1 cellular context compared by ENCODE assay signal in the genomic region with DNA sequence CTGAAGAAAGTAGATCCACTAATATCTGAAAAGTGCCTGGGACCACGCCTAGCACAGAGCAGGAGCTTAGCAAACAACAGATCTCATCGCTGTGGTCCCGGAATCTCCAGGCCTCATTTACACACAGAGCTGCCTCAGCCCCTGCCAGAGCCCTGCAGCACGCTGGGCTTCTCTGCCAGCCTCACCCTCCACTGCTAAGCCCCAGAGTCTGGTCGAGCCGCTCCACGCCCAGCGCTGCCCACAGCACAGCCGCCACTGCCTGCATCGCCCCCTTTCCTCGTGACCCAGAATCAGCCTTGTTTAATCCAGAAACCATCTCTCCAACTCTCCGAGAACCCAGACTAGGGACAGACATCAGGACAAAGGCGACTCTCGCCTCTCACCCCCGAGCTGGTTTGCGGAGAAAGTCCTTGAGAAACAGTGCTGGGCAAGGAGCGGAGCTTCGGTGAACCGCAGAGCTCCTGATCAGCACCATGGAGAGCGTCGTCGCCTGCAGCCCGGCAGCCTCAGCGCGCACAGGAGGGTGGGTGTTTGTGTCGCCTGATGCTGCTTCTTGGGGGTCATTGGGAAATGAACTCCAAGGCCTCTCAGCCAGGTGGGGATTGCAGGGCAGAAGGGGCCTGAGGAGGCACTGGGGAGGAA.
A peak's percentile ranks its signal among the peaks of the same experiment; 100 is the strongest.
TF ChIP-seq lines count a peak whose summit lies in the region.

No MANE protein-coding gene starts in this region.

TF ChIP-seq in SK-N-SH, 30 proteins besides CTCF, POLR2A, EP300 and RAD21:
- TF ChIP-seq, protein P1, sequence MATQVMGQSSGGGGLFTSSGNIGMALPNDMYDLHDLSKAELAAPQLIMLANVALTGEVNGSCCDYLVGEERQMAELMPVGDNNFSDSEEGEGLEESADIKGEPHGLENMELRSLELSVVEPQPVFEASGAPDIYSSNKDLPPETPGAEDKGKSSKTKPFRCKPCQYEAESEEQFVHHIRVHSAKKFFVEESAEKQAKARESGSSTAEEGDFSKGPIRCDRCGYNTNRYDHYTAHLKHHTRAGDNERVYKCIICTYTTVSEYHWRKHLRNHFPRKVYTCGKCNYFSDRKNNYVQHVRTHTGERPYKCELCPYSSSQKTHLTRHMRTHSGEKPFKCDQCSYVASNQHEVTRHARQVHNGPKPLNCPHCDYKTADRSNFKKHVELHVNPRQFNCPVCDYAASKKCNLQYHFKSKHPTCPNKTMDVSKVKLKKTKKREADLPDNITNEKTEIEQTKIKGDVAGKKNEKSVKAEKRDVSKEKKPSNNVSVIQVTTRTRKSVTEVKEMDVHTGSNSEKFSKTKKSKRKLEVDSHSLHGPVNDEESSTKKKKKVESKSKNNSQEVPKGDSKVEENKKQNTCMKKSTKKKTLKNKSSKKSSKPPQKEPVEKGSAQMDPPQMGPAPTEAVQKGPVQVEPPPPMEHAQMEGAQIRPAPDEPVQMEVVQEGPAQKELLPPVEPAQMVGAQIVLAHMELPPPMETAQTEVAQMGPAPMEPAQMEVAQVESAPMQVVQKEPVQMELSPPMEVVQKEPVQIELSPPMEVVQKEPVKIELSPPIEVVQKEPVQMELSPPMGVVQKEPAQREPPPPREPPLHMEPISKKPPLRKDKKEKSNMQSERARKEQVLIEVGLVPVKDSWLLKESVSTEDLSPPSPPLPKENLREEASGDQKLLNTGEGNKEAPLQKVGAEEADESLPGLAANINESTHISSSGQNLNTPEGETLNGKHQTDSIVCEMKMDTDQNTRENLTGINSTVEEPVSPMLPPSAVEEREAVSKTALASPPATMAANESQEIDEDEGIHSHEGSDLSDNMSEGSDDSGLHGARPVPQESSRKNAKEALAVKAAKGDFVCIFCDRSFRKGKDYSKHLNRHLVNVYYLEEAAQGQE (IDR thresholded peaks at IDR 0.05; ENCODE audit: low read depth, low read length) = peak; percentile 81; the same call in 1 of the 2 replicates
- no peak for TF ChIP-seq YY1 (IDR thresholded peaks at IDR 0.05; ENCODE audit: low read depth)
TF ChIP-seq in SK-N-SH: peak in this region for 1.
